ENCODE assay signal across 1 cellular context in the genomic region with DNA sequence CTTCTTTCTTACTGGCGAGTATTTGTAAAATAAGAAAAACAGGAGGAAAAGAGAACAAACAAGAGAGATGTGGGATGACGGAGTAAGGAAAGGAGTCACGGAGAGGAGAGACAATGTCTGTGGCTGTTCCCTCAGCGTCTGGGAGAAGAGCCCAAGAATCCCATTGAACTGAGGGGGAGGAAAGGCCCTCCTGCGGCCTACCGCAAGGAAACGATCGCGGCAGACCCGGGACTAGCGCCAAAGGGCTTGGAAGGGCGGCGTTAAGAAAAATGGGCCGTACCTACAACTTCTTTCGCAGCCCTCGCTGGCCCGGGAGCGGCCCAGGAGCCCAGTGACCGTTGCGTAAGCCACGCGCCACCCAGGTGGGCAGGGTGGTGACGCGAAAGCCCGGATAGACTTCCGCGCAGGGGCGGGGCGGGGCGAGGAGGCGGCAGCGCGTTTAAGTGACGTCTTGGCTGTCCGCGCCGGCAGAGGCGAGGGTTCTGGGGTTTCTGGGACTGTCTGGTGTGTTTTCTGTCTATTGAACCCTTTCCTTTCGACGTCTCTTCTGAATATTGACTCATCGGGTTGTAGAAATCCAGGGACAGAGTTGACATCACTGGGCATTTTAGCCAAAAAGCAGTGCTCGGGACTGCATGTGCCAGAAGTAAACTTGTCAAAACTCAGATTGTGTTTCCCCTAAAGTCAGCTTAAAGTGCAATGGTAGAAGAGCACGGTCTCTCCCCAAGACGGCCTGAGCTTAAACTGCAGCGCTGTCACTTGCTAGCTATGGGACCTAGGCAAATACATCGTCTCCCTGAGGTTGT.
TF ChIP-seq lines count a peak whose summit lies in the region.

A gene with protein sequence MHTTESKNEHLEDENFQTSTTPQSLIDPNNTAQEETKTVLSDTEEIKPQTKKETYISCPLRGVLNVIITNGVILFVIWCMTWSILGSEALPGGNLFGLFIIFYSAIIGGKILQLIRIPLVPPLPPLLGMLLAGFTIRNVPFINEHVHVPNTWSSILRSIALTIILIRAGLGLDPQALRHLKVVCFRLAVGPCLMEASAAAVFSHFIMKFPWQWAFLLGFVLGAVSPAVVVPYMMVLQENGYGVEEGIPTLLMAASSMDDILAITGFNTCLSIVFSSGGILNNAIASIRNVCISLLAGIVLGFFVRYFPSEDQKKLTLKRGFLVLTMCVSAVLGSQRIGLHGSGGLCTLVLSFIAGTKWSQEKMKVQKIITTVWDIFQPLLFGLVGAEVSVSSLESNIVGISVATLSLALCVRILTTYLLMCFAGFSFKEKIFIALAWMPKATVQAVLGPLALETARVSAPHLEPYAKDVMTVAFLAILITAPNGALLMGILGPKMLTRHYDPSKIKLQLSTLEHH (minus strand): TSS at position 387 of the 806 bp plus-strand sequence. CDS start 27,994 bp downstream, outside the sequence.

TF ChIP-seq in GM12878, 131 proteins besides CTCF, POLR2A, EP300 and RAD21 (continued from another document):
- TF ChIP-seq, protein P1, sequence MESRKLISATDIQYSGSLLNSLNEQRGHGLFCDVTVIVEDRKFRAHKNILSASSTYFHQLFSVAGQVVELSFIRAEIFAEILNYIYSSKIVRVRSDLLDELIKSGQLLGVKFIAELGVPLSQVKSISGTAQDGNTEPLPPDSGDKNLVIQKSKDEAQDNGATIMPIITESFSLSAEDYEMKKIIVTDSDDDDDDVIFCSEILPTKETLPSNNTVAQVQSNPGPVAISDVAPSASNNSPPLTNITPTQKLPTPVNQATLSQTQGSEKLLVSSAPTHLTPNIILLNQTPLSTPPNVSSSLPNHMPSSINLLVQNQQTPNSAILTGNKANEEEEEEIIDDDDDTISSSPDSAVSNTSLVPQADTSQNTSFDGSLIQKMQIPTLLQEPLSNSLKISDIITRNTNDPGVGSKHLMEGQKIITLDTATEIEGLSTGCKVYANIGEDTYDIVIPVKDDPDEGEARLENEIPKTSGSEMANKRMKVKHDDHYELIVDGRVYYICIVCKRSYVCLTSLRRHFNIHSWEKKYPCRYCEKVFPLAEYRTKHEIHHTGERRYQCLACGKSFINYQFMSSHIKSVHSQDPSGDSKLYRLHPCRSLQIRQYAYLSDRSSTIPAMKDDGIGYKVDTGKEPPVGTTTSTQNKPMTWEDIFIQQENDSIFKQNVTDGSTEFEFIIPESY (IDR thresholded peaks at IDR 0.05): no peak
- no peak for TF ChIP-seq SUPT20H (IDR thresholded peaks at IDR 0.05; ENCODE audit: borderline replicate concordance, control insufficient read depth, low read depth, low read length)
- TF ChIP-seq, protein P2, sequence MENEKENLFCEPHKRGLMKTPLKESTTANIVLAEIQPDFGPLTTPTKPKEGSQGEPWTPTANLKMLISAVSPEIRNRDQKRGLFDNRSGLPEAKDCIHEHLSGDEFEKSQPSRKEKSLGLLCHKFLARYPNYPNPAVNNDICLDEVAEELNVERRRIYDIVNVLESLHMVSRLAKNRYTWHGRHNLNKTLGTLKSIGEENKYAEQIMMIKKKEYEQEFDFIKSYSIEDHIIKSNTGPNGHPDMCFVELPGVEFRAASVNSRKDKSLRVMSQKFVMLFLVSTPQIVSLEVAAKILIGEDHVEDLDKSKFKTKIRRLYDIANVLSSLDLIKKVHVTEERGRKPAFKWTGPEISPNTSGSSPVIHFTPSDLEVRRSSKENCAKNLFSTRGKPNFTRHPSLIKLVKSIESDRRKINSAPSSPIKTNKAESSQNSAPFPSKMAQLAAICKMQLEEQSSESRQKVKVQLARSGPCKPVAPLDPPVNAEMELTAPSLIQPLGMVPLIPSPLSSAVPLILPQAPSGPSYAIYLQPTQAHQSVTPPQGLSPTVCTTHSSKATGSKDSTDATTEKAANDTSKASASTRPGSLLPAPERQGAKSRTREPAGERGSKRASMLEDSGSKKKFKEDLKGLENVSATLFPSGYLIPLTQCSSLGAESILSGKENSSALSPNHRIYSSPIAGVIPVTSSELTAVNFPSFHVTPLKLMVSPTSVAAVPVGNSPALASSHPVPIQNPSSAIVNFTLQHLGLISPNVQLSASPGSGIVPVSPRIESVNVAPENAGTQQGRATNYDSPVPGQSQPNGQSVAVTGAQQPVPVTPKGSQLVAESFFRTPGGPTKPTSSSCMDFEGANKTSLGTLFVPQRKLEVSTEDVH (IDR thresholded peaks at IDR 0.05; ENCODE audit: low read depth, partially characterized antibody): no peak
- no peak for TF ChIP-seq ESRRA (IDR thresholded peaks at IDR 0.05; ENCODE audit: low read length)
- TF ChIP-seq, protein P3, sequence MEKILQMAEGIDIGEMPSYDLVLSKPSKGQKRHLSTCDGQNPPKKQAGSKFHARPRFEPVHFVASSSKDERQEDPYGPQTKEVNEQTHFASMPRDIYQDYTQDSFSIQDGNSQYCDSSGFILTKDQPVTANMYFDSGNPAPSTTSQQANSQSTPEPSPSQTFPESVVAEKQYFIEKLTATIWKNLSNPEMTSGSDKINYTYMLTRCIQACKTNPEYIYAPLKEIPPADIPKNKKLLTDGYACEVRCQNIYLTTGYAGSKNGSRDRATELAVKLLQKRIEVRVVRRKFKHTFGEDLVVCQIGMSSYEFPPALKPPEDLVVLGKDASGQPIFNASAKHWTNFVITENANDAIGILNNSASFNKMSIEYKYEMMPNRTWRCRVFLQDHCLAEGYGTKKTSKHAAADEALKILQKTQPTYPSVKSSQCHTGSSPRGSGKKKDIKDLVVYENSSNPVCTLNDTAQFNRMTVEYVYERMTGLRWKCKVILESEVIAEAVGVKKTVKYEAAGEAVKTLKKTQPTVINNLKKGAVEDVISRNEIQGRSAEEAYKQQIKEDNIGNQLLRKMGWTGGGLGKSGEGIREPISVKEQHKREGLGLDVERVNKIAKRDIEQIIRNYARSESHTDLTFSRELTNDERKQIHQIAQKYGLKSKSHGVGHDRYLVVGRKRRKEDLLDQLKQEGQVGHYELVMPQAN (conservative IDR thresholded peaks at IDR 0.05): peak; percentile 61
- TF ChIP-seq FOXM1 (IDR thresholded peaks at IDR 0.05; ENCODE audit: low read depth, low read length): no peak
- TF ChIP-seq IRF4 (IDR thresholded peaks at IDR 0.05; ENCODE audit: low read depth, low read length): no peak
- TF ChIP-seq BCL11A (IDR thresholded peaks at IDR 0.05; ENCODE audit: low read depth, low read length): no peak
- no peak for TF ChIP-seq CHD2 (IDR thresholded peaks at IDR 0.05; ENCODE audit: borderline replicate concordance, low read depth, low read length)
- TF ChIP-seq FOS (IDR thresholded peaks at IDR 0.05; ENCODE audit: borderline replicate concordance, extremely low read depth, insufficient read length): no peak
- no peak for TF ChIP-seq HDAC6 (IDR thresholded peaks at IDR 0.05; ENCODE audit: unreplicated experiment)
- TF ChIP-seq, protein P4, sequence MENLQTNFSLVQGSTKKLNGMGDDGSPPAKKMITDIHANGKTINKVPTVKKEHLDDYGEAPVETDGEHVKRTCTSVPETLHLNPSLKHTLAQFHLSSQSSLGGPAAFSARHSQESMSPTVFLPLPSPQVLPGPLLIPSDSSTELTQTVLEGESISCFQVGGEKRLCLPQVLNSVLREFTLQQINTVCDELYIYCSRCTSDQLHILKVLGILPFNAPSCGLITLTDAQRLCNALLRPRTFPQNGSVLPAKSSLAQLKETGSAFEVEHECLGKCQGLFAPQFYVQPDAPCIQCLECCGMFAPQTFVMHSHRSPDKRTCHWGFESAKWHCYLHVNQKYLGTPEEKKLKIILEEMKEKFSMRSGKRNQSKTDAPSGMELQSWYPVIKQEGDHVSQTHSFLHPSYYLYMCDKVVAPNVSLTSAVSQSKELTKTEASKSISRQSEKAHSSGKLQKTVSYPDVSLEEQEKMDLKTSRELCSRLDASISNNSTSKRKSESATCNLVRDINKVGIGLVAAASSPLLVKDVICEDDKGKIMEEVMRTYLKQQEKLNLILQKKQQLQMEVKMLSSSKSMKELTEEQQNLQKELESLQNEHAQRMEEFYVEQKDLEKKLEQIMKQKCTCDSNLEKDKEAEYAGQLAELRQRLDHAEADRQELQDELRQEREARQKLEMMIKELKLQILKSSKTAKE (IDR thresholded peaks at IDR 0.05; ENCODE audit: low read depth, poor library complexity, severe bottlenecking): no peak
- TF ChIP-seq JUND (IDR thresholded peaks at IDR 0.05; ENCODE audit: low read depth, low read length): no peak
- no peak for TF ChIP-seq CHD4 (IDR thresholded peaks at IDR 0.05)
- TF ChIP-seq EED (IDR thresholded peaks at IDR 0.05; ENCODE audit: low read depth): peak; percentile 81; the same call in 1 of the 2 replicates
- TF ChIP-seq ZNF24 (IDR thresholded peaks at IDR 0.05): no peak
- no peak for TF ChIP-seq SIX5 (IDR thresholded peaks at IDR 0.05; ENCODE audit: low read depth, low read length, severe bottlenecking)
- TF ChIP-seq SPI1 (IDR thresholded peaks at IDR 0.05; ENCODE audit: borderline replicate concordance, insufficient read depth, low read depth, low read length): peak; percentile 48; the same call in 1 of the 2 replicates
- no peak for TF ChIP-seq TBL1XR1 (IDR thresholded peaks at IDR 0.05; ENCODE audit: low read depth, low read length)
- TF ChIP-seq ZNF217 (IDR thresholded peaks at IDR 0.05): no peak
- no peak for TF ChIP-seq FOXK2 (IDR thresholded peaks at IDR 0.05)
- TF ChIP-seq NR2F1 (conservative IDR thresholded peaks at IDR 0.05): peak; percentile 29; the same call in 1 of the 2 replicates
- TF ChIP-seq, protein P5, sequence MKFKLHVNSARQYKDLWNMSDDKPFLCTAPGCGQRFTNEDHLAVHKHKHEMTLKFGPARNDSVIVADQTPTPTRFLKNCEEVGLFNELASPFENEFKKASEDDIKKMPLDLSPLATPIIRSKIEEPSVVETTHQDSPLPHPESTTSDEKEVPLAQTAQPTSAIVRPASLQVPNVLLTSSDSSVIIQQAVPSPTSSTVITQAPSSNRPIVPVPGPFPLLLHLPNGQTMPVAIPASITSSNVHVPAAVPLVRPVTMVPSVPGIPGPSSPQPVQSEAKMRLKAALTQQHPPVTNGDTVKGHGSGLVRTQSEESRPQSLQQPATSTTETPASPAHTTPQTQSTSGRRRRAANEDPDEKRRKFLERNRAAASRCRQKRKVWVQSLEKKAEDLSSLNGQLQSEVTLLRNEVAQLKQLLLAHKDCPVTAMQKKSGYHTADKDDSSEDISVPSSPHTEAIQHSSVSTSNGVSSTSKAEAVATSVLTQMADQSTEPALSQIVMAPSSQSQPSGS (IDR thresholded peaks at IDR 0.05; ENCODE audit: low read length): peak; percentile 44; the same call in 1 of the 2 replicates
- TF ChIP-seq, protein P6, sequence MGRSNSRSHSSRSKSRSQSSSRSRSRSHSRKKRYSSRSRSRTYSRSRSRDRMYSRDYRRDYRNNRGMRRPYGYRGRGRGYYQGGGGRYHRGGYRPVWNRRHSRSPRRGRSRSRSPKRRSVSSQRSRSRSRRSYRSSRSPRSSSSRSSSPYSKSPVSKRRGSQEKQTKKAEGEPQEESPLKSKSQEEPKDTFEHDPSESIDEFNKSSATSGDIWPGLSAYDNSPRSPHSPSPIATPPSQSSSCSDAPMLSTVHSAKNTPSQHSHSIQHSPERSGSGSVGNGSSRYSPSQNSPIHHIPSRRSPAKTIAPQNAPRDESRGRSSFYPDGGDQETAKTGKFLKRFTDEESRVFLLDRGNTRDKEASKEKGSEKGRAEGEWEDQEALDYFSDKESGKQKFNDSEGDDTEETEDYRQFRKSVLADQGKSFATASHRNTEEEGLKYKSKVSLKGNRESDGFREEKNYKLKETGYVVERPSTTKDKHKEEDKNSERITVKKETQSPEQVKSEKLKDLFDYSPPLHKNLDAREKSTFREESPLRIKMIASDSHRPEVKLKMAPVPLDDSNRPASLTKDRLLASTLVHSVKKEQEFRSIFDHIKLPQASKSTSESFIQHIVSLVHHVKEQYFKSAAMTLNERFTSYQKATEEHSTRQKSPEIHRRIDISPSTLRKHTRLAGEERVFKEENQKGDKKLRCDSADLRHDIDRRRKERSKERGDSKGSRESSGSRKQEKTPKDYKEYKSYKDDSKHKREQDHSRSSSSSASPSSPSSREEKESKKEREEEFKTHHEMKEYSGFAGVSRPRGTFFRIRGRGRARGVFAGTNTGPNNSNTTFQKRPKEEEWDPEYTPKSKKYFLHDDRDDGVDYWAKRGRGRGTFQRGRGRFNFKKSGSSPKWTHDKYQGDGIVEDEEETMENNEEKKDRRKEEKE (IDR thresholded peaks at IDR 0.05): no peak
- peak; percentile 72 for TF ChIP-seq HCFC1 (IDR thresholded peaks at IDR 0.05; ENCODE audit: low read length)
- peak; percentile 80 for TF ChIP-seq CBX5 (IDR thresholded peaks at IDR 0.05; ENCODE audit: low read depth)
- no peak for TF ChIP-seq STAT3 (IDR thresholded peaks at IDR 0.05; ENCODE audit: low read depth, low read length)
- TF ChIP-seq, protein P7, sequence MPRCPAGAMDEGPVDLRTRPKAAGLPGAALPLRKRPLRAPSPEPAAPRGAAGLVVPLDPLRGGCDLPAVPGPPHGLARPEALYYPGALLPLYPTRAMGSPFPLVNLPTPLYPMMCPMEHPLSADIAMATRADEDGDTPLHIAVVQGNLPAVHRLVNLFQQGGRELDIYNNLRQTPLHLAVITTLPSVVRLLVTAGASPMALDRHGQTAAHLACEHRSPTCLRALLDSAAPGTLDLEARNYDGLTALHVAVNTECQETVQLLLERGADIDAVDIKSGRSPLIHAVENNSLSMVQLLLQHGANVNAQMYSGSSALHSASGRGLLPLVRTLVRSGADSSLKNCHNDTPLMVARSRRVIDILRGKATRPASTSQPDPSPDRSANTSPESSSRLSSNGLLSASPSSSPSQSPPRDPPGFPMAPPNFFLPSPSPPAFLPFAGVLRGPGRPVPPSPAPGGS (IDR thresholded peaks at IDR 0.05; ENCODE audit: borderline replicate concordance, insufficient read depth, low read depth, low read length, poor library complexity, severe bottlenecking): peak; percentile 91
- peak; percentile 88 for TF ChIP-seq MXI1 (IDR thresholded peaks at IDR 0.05; ENCODE audit: low read depth, low read length)
- no peak for TF ChIP-seq PAX5 (IDR thresholded peaks at IDR 0.05; ENCODE audit: borderline replicate concordance, low read depth, low read length)
- no peak for TF ChIP-seq TARDBP (IDR thresholded peaks at IDR 0.05; ENCODE audit: borderline replicate concordance)
- TF ChIP-seq YBX1 (IDR thresholded peaks at IDR 0.05): no peak
- TF ChIP-seq, protein P8, sequence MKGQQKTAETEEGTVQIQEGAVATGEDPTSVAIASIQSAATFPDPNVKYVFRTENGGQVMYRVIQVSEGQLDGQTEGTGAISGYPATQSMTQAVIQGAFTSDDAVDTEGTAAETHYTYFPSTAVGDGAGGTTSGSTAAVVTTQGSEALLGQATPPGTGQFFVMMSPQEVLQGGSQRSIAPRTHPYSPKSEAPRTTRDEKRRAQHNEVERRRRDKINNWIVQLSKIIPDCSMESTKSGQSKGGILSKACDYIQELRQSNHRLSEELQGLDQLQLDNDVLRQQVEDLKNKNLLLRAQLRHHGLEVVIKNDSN (IDR thresholded peaks at IDR 0.05; ENCODE audit: borderline replicate concordance, extremely low read length, insufficient read depth, low read depth, low read length): no peak
